In the genomic region with DNA sequence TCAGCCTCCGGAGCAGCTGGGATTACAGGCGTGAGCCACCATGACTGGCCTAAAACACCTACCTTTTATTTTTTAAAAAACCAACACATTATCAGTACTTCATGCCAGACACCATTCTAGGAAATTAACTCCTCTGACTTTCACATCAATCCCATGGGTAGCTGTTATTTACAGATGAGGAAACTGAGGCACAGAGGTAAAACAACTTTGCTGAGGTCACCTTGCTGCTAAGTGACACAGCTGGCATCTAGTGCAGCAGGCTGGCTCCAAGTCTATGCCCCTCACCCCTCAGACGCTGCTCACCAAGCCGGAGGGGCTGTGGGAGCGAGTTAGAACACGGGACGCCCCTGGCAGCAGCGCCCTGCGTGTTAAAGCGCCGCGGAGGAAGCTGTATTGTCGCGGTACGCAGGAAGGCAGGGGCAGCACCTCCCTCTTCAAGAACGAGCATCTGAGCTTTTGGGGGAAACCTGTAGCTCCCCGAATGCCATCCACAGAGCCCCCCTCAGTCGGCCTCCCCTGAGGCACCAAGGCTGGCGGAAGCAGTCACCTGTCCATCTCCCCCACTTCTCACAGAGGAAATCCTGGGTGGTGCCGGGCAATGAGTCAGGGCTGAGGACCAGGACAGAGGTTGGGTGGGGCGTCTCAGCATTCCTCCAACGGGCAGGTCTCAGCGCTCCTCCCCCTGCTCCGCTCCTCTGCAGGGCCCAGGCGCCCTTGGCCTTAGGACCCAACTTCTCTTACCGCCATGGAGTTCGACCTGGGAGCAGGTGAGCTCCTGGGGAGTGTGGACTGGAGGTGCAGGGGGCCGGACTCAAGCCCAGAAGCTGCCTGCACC, we compare ENCODE assay signal across 9 cellular contexts. TPM values are rescaled to one million over a fixed set of nuclear protein-coding genes. Genes with fewer than 3 reads are reported as not detected.
DNase-seq lines count a peak whose midpoint lies in the region; ATAC-seq and TF ChIP-seq lines count a peak whose summit lies in the region.
"Had no signal": no experiment of that assay in that cellular context is flagged by ENCODE, and none has a peak within 500 bp of the region (broad histone marks: within the 10 kb centered on the region; RNA-seq: fewer than 3 reads in every experiment).

C19orf33 (plus strand) TSS at position 735 of the 835 bp plus-strand sequence; CDS start at position 746, 11 bp downstream.

- TF ChIP-seq CTCF in left lung (IDR thresholded peaks at IDR 0.05): no peak
- TF ChIP-seq CTCF in type B pancreatic cell (conservative IDR thresholded peaks at IDR 0.05): no peak

- no peaks in the 10 kb centered on the region for H3K36me3 Mint-ChIP-seq in type B pancreatic cell

- peaks cover 5 to 14% of the 10 kb centered on the region in 2 donors for H3K4me1 ChIP-seq in left lung

- no peaks in the 10 kb centered on the region for H3K27me3 ChIP-seq in left lung

- no peaks in the 10 kb centered on the region for H3K9me3 ChIP-seq in left lung

- peak within 1 kb of the TSS; percentile 64 to 70 for H3K27ac ChIP-seq in left lung

- H3K27me3 Mint-ChIP-seq in type B pancreatic cell: no peaks in the 10 kb centered on the region

- peak within 1 kb of the TSS; percentile 25 to 44 for H3K4me3 ChIP-seq in left lung

- no peaks in the 10 kb centered on the region for H3K4me1 Mint-ChIP-seq in type B pancreatic cell (ENCODE audit: unreplicated experiment)

- intact Hi-C loops in left lung (cut with DNase I): no loop called here

- no peaks in the 10 kb centered on the region for H3K9me3 Mint-ChIP-seq in type B pancreatic cell

- peak within 1 kb of the TSS; percentile 96 for H3K27ac Mint-ChIP-seq in type B pancreatic cell

- DNase-seq in NCI-H460 (ENCODE audit: extremely low read depth, low read depth) (peak; percentile 78), dermis blood vessel endothelial cell (peak; percentile 21), left lung (peak; percentile 78 to 88), type B pancreatic cell (ENCODE audit: extremely low spot score, unreplicated experiment) (no peak), NCI-H187 treated with DMSO at 0.1 percent for 48 hours (lab: John Stamatoyannopoulos, UW) (no peak)
- DNase-seq in stimulated activated CD4-positive, alpha-beta T cell treated with anti-CD3 and anti-CD28 coated beads, Interleukin-2, amount 100 ng/mL, for 48 hours: no peak
- DNase-seq: NCI-H524 treated with DMSO at 0.1 percent for 48 hours; stimulated activated CD4-positive, alpha-beta T cell treated with anti-CD3 and anti-CD28 coated beads, Interleukin-4, amount 100 ng/mL, for 1 hour had no signal

- peak within 1 kb of the TSS; percentile 89 for H3K4me3 Mint-ChIP-seq in type B pancreatic cell

- peaks cover 0 to 46% of the 10 kb centered on the region in 2 donors for H3K36me3 ChIP-seq in left lung

- ATAC-seq in left lung (peak; percentile 90), GM19452 (IDR thresholded peaks at IDR 0.05; ENCODE audit: unreplicated experiment) (no peak)

RNA-seq across cellular contexts. Expression of gene C19orf33, which starts in this region (rescaled TPM):
- 64.5 and 89.5 TPM in 2 replicates for total RNA-seq in NCI-H460 (2014; rRNA removed; shearing (Covaris generic))
- polyA plus RNA-seq in NCI-H460 (2014; cell fraction: nucleus; rRNA removed): 7.6 and 21.7 TPM in 2 replicates
- 14.8 TPM in 1 of 2 replicates, not detected in the other for total RNA-seq in dermis blood vessel endothelial cell
- 100 to 1,000 TPM in 1 of 2 donors, 10 to 100 TPM in 1; 63.2 to 120 TPM for total RNA-seq in left lung
- 46.8 and 270 TPM in 2 replicates for total RNA-seq in type B pancreatic cell (ENCODE audit: low replicate concordance)

Comparison
In these comparisons a context has a peak if more than half of its experiments do, and no peak if none do; other contexts are left out.
1. DNase-seq: peak in NCI-H460 (single experiment), dermis blood vessel endothelial cell (single experiment) and left lung (2 of 2); none in type B pancreatic cell (single experiment), stimulated activated CD4-positive, alpha-beta T cell treated with anti-CD3 and anti-CD28 coated beads, Interleukin-2, amount 100 ng/mL, for 48 hours (0 of 2) and NCI-H187 treated with DMSO at 0.1 percent for 48 hours (single experiment).